Comparison of ENCODE assay signal across 8 cellular contexts in the genomic region with DNA sequence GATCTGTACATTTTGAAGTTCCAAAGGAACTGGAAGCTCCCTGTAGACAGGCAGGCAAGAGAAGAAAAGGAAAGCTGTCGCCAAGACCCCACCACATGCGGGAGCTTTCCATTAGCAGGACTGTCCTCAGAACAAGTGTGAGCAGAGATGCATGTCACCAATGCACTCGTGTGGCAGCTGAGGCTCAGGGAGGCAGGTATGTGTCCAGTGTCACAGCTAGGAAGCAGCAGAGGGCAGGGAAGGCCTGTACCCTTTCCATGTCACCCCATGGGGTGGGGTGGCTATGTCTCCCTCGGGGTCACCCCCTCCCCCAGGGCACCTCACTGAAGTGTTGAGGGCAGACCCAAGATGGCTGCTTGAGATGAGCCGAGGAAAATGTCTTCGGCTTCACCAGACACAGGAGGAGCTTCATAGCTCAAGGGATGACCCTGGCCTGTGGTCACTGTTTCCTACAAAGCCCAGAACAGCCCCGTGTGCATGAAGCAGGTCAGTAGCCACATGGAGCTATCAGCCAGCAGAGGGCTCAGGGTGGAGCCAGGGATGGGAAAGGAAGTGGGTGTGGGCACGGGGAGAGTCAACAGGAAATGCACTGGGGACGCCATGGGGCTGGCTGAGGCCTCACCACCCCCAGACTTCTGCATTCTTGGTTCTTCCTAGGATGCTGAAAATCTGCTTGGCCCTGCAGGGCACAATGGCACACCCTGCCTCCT.
A peak's percentile ranks its signal among the peaks of the same experiment; 100 is the strongest.
DNase-seq lines count a peak whose midpoint lies in the region; ATAC-seq, FAIRE-seq and TF ChIP-seq lines count a peak whose summit lies in the region.

No MANE protein-coding gene starts in this region.

- H2AFZ ChIP-seq in H9 (ENCODE audit: low read length): no peak overlapping the region
- H2AFZ ChIP-seq in OCI-LY1 (ENCODE audit: low read length): no peak overlapping the region

- no peaks in the 10 kb centered on the region for H3K79me1 ChIP-seq in H9 (ENCODE audit: insufficient read depth, low read depth, low read length, poor library complexity, severe bottlenecking)

- TF ChIP-seq CTCF in GM12864 (IDR thresholded peaks at IDR 0.05; ENCODE audit: low read depth, low read length, missing control alignments) (peak; percentile 50), H9 (conservative IDR thresholded peaks at IDR 0.05) (no peak; the same call in 2 of the 3 replicates), OCI-LY1 (IDR thresholded peaks at IDR 0.05; ENCODE audit: low read length) (peak; percentile 15; the same call in 1 of the 2 replicates)

- no peaks in the 10 kb centered on the region for H3K9me3 Mint-ChIP-seq in H9
- no peaks in the 10 kb centered on the region for H3K9me3 Mint-ChIP-seq in activated T-helper 17 cell treated with anti-CD3 and anti-CD28 coated beads, Interleukin-2, amount 50 U/mL, for 72 hours

- no peaks in the 10 kb centered on the region for H3K23me2 ChIP-seq in H9 (ENCODE audit: insufficient read length, low read depth, low read length, poor library complexity, severe bottlenecking)

- H2BK5ac ChIP-seq in H9 (ENCODE audit: insufficient read length, low read length): no peak overlapping the region

- H2BK120ac ChIP-seq in H9 (ENCODE audit: low read depth, low read length, poor library complexity, severe bottlenecking): no peak overlapping the region

- no peak overlapping the region for H2BK20ac ChIP-seq in H9 (ENCODE audit: low read depth, low read length, poor library complexity, severe bottlenecking)

- H3K9me2 ChIP-seq in OCI-LY1 (ENCODE audit: low read depth, low read length): no peaks in the 10 kb centered on the region

- H4K5ac ChIP-seq in H9 (ENCODE audit: insufficient read length, low read depth, low read length): no peak overlapping the region

- no peaks in the 10 kb centered on the region for H3K27me3 ChIP-seq in H9 (ENCODE audit: insufficient read depth, low read length)
- no peaks in the 10 kb centered on the region for H3K27me3 ChIP-seq in OCI-LY1 (ENCODE audit: insufficient read depth, low read length)
- H3K27me3 ChIP-seq in small intestine (ENCODE audit: control insufficient read depth in 2 of 2, insufficient read depth in 2 of 2, low read length in 2 of 2): no peaks in the 10 kb centered on the region

- peaks cover 6% of the 10 kb centered on the region; the same call in 1 of the 2 replicates for H3K4me1 ChIP-seq in H9 (ENCODE audit: insufficient read depth, low read length)
- H3K4me1 ChIP-seq in OCI-LY1 (ENCODE audit: insufficient read depth, low read length, severe bottlenecking): peaks cover 84% of the 10 kb centered on the region
- H3K4me1 ChIP-seq in small intestine (ENCODE audit: control insufficient read depth in 2 of 2, insufficient read depth in 1 of 2, low read depth in 1 of 2, low read length in 1 of 2): peaks cover 25 to 41% of the 10 kb centered on the region in 2 donors

- DNase-seq in GM12864 (ENCODE audit: low read depth): peak; percentile 64
- DNase-seq in H9: no peak
- peak; percentile 92 for DNase-seq in Right ventricle myocardium inferior (ENCODE audit: missing footprints)
- peak; percentile 80 for DNase-seq in small intestine
- DNase-seq in NCI-H1105 treated with DMSO at 0.1 percent for 48 hours (lab: John Stamatoyannopoulos, UW): no peak
- DNase-seq in cerebellar cortex (ENCODE audit: low spot score): no peak

- peak overlapping the region in 2 of 3 experiments; percentile 77 to 83; a peak in 3 of 7 replicates for H3K27ac Mint-ChIP-seq in H9
- peak overlapping the region; percentile 68 for H3K27ac Mint-ChIP-seq in activated T-helper 17 cell treated with anti-CD3 and anti-CD28 coated beads, Interleukin-2, amount 50 U/mL, for 72 hours

- H3K4me1 Mint-ChIP-seq in H9: peaks cover 26 to 47% of the 10 kb centered on the region in 2 experiments
- peaks cover 52% of the 10 kb centered on the region for H3K4me1 Mint-ChIP-seq in activated T-helper 17 cell treated with anti-CD3 and anti-CD28 coated beads, Interleukin-2, amount 50 U/mL, for 72 hours

- no CpG with 5 or more reads among the region's 9 CpGs for WGBS in H9 (ENCODE audit: extremely low coverage, insufficient read length, low lambda C conversion rate)
- 46 to 57% (median 55%) methylated on average over 9 of the region's 9 CpGs for WGBS in small intestine, 3 donors

- H3K18ac ChIP-seq in H9 (ENCODE audit: insufficient read length, low read depth, low read length): no peak overlapping the region

- no peak overlapping the region for H2AK5ac ChIP-seq in H9 (ENCODE audit: insufficient read length, low read length)

- 0 out of 7 replicates have a peak, but pooled peaks cover 0 to 2% (median 0%) of the 10 kb centered on the region in 3 experiments for H3K36me3 Mint-ChIP-seq in H9 (ENCODE audit: insufficient read depth in 1 of 3, low read depth in 3 of 3)
- H3K36me3 Mint-ChIP-seq in activated T-helper 17 cell treated with anti-CD3 and anti-CD28 coated beads, Interleukin-2, amount 50 U/mL, for 72 hours (ENCODE audit: low read depth): peaks cover 10% of the 10 kb centered on the region

- H3K9me3 ChIP-seq in H9 (ENCODE audit: control insufficient read depth, low read depth, low read length): no peaks in the 10 kb centered on the region
- H3K9me3 ChIP-seq in OCI-LY1 (ENCODE audit: low read length): no peaks in the 10 kb centered on the region
- H3K9me3 ChIP-seq in small intestine (ENCODE audit: control insufficient read depth, low read depth): no peaks in the 10 kb centered on the region

- peak; percentile 68 for ATAC-seq in activated T-helper 17 cell treated with anti-CD3 and anti-CD28 coated beads, Interleukin-2, amount 50 U/mL, for 72 hours (replicated peaks)
- ATAC-seq in Right ventricle myocardium inferior: peak; percentile 57

- FAIRE-seq in small intestine (lab: Jason Lieb, UNC): no peak

- no peak overlapping the region for H4K8ac ChIP-seq in H9 (replicated peaks; ENCODE audit: insufficient read length, low read depth, low read length)

- no peak overlapping the region for H2BK12ac ChIP-seq in H9 (ENCODE audit: insufficient read length, low read depth, low read length)

- H3K4me3 Mint-ChIP-seq in H9: no peak overlapping the region
- peak overlapping the region; percentile 72 for H3K4me3 Mint-ChIP-seq in activated T-helper 17 cell treated with anti-CD3 and anti-CD28 coated beads, Interleukin-2, amount 50 U/mL, for 72 hours

- H3K4ac ChIP-seq in H9 (ENCODE audit: low read depth, low read length): no peak overlapping the region

- H3K9ac ChIP-seq in H9 (ENCODE audit: extremely low read depth, insufficient read length, low read length): no peak overlapping the region
- no peak overlapping the region for H3K9ac ChIP-seq in OCI-LY1 (ENCODE audit: low read length)

- H3K79me2 ChIP-seq in H9 (ENCODE audit: insufficient read depth, low read length): no peaks in the 10 kb centered on the region
- H3K79me2 ChIP-seq in OCI-LY1 (ENCODE audit: insufficient read depth, low read length): no peaks in the 10 kb centered on the region; the same call in 1 of the 2 replicates

- H3T11ph ChIP-seq in H9 (ENCODE audit: low read length): no peak overlapping the region

- H2BK15ac ChIP-seq in H9 (ENCODE audit: low read depth, low read length): no peak overlapping the region

- no peak overlapping the region for H4K91ac ChIP-seq in H9 (ENCODE audit: insufficient read length, low read depth, low read length)

- no peak overlapping the region; the same call in 1 of the 2 replicates for H3K14ac ChIP-seq in H9 (ENCODE audit: insufficient read depth, low read length)

- no peak overlapping the region for H3K4me3 ChIP-seq in GM12864 (ENCODE audit: low read depth, low read length)
- no peak overlapping the region for H3K4me3 ChIP-seq in OCI-LY1 (ENCODE audit: low read depth, low read length, poor library complexity, severe bottlenecking)
- H3K4me3 ChIP-seq in small intestine (ENCODE audit: low read depth in 1 of 2, low read length in 2 of 2): no peak overlapping the region

- H3F3A ChIP-seq in OCI-LY1 (ENCODE audit: insufficient read depth, low read length): no peaks in the 10 kb centered on the region

- intact Hi-C loops in Right ventricle myocardium inferior (cut with DNase I): loop anchor here (5.0 kb wide), 1 partner anchor 95 kb away; a partner anchor contains a TSS

- H3K4me2 ChIP-seq in H9 (ENCODE audit: insufficient read depth, insufficient read length, low read length) (no peak overlapping the region), OCI-LY1 (ENCODE audit: low read length) (peak overlapping the region; percentile 37; the same call in 1 of the 2 replicates)

- no peaks in the 10 kb centered on the region for H3K27me3 Mint-ChIP-seq in H9 (ENCODE audit: low read depth)
- no peaks in the 10 kb centered on the region for H3K27me3 Mint-ChIP-seq in activated T-helper 17 cell treated with anti-CD3 and anti-CD28 coated beads, Interleukin-2, amount 50 U/mL, for 72 hours

- H3K23ac ChIP-seq in H9 (ENCODE audit: insufficient read length, low read depth, low read length): no peak overlapping the region

- H3K27ac ChIP-seq in H9 (ENCODE audit: insufficient read length, low read depth, low read length) (no peak overlapping the region), OCI-LY1 (ENCODE audit: low read depth, low read length, poor library complexity, severe bottlenecking) (peak overlapping the region; percentile 45), small intestine (ENCODE audit: low read depth in 1 of 2, low read length in 1 of 2) (peak overlapping the region; percentile 79 to 85)

- H3K56ac ChIP-seq in H9 (ENCODE audit: insufficient read length, low read depth, low read length): no peak overlapping the region

- H4K20me1 ChIP-seq in H9 (ENCODE audit: control insufficient read depth, insufficient read depth, insufficient read length) (peaks cover 2% of the 10 kb centered on the region), OCI-LY1 (ENCODE audit: insufficient read depth, low read length) (no peaks in the 10 kb centered on the region)

- peaks cover 33% of the 10 kb centered on the region for H3K36me3 ChIP-seq in OCI-LY1 (ENCODE audit: insufficient read depth, low read length)
- no peaks in the 10 kb centered on the region for H3K36me3 ChIP-seq in small intestine (ENCODE audit: control insufficient read depth in 2 of 2, insufficient read depth in 2 of 2, low read length in 2 of 2)

Comparison
In these comparisons a context has a peak if more than half of its experiments do, and no peak if none do; other contexts are left out.
1. DNase-seq: peak in GM12864 (single experiment), Right ventricle myocardium inferior (single experiment) and small intestine (single experiment); none in H9 (single experiment), NCI-H1105 treated with DMSO at 0.1 percent for 48 hours (single experiment) and cerebellar cortex (single experiment).